Comparison of ENCODE assay signal across 16 cellular contexts in the genomic region with DNA sequence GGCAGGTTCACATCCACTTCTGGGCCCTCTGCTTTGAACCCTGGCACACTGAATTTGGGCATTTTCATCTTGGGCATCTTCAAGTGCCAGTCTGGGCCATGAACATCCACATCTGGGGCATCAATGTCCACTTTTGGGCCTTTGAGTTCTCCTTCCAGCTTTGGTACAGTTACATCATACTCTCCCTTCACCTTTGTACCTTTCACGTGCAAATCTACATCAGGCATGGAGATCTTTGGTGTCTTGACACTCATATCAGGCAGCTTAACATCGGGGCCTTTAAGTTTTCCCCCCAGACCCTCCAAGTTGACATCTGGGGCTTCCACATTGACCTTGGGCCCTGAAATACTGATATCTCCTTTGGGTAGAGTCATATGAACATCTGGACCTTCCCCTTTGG. TPM values are rescaled to one million over a fixed set of nuclear protein-coding genes. Genes with fewer than 3 reads are reported as not detected.
DNase-seq lines count a peak whose midpoint lies in the region; ATAC-seq, FAIRE-seq and TF ChIP-seq lines count a peak whose summit lies in the region.
"Had no signal": no experiment of that assay in that cellular context is flagged by ENCODE, and none has a peak within 500 bp of the region (broad histone marks: within the 10 kb centered on the region; RNA-seq: fewer than 3 reads in every experiment).

No MANE protein-coding gene starts in this region.

- intact Hi-C loops in activated CD8-positive, alpha-beta T cell treated with anti-CD3 and anti-CD28 coated beads for 36 hours (cut with micrococcal nuclease) = no loop called here

- FAIRE-seq in GM12892 (lab: Jason Lieb, UNC) = peak; percentile 9
- FAIRE-seq: A204.1, H54, RCC 7860 had no signal

- TF ChIP-seq CTCF in activated CD8-positive, alpha-beta T cell treated with anti-CD3 and anti-CD28 coated beads for 36 hours (IDR thresholded peaks at IDR 0.05) = no peak

- ATAC-seq in activated CD8-positive, alpha-beta T cell treated with anti-CD3 and anti-CD28 coated beads for 36 hours = no peak
- no peak for ATAC-seq in activated CD8-positive, alpha-beta T cell treated with anti-CD3 and anti-CD28 coated beads, Interleukin-2, amount 10 ng/mL, durations not matched to agents 7 days and 5 days
- no peak for ATAC-seq in effector memory CD8-positive, alpha-beta T cell (replicated peaks)
- no peak for ATAC-seq in stimulated activated effector memory CD8-positive, alpha-beta T cell treated with anti-CD3 and anti-CD28 coated beads, Interleukin-12 subunit alpha, Interleukin-12 subunit beta, amount 100 ng/mL, for 72 hours

- CTCF ChIA-PET in activated CD8-positive, alpha-beta T cell treated with anti-CD3 and anti-CD28 coated beads for 36 hours (lab: Charles Lee) = no interaction called here
- CTCF ChIA-PET in activated CD8-positive, alpha-beta T cell treated with anti-CD3 and anti-CD28 coated beads, Interleukin-2, amount 10 ng/mL, durations not matched to agents 7 days and 5 days (lab: Charles Lee) = no interaction called here

- H3K36me3 Mint-ChIP-seq in activated CD8-positive, alpha-beta T cell treated with anti-CD3 and anti-CD28 coated beads for 36 hours (ENCODE audit: low read depth) = peaks cover 4% of the 10 kb centered on the region
- peaks cover 75% of the 10 kb centered on the region for H3K36me3 Mint-ChIP-seq in activated CD8-positive, alpha-beta T cell treated with anti-CD3 and anti-CD28 coated beads, Interleukin-2, amount 10 ng/mL, durations not matched to agents 7 days and 5 days (ENCODE audit: low read depth)
- H3K36me3 Mint-ChIP-seq in effector memory CD8-positive, alpha-beta T cell (ENCODE audit: insufficient read depth) = peaks cover 100% of the 10 kb centered on the region
- H3K36me3 Mint-ChIP-seq in stimulated activated effector memory CD8-positive, alpha-beta T cell treated with anti-CD3 and anti-CD28 coated beads, Interleukin-12 subunit alpha, Interleukin-12 subunit beta, amount 100 ng/mL, for 72 hours = peaks cover 100% of the 10 kb centered on the region
- peaks cover 78% of the 10 kb centered on the region for H3K36me3 Mint-ChIP-seq in T-helper 2 cell treated with Interferon-gamma antibody and Interleukin-4, amounts not matched to agents 5 μg/mL and 100 μg/mL, for 36 hours (ENCODE audit: low read depth)

- H3K4me1 Mint-ChIP-seq in activated CD8-positive, alpha-beta T cell treated with anti-CD3 and anti-CD28 coated beads for 36 hours (ENCODE audit: low read depth) = peaks cover 4% of the 10 kb centered on the region
- no peaks in the 10 kb centered on the region for H3K4me1 Mint-ChIP-seq in activated CD8-positive, alpha-beta T cell treated with anti-CD3 and anti-CD28 coated beads, Interleukin-2, amount 10 ng/mL, durations not matched to agents 7 days and 5 days (ENCODE audit: low read depth)
- H3K4me1 Mint-ChIP-seq in effector memory CD8-positive, alpha-beta T cell (ENCODE audit: low read depth in 2 of 2) = peaks cover 56 to 64% of the 10 kb centered on the region in 2 donors
- peaks cover 33% of the 10 kb centered on the region for H3K4me1 Mint-ChIP-seq in stimulated activated effector memory CD8-positive, alpha-beta T cell treated with anti-CD3 and anti-CD28 coated beads, Interleukin-12 subunit alpha, Interleukin-12 subunit beta, amount 100 ng/mL, for 72 hours
- H3K4me1 Mint-ChIP-seq in T-helper 2 cell treated with Interferon-gamma antibody and Interleukin-4, amounts not matched to agents 5 μg/mL and 100 μg/mL, for 36 hours (ENCODE audit: low read depth) = no peaks in the 10 kb centered on the region

- no peak for DNase-seq in activated CD8-positive, alpha-beta T cell treated with anti-CD3 and anti-CD28 coated beads for 36 hours
- no peak for DNase-seq in activated CD8-positive, alpha-beta T cell treated with anti-CD3 and anti-CD28 coated beads, Interleukin-2, amount 10 ng/mL, durations not matched to agents 7 days and 5 days
- DNase-seq in GM12892 (ENCODE audit: insufficient read length) = no peak
- no peak for DNase-seq in effector memory CD8-positive, alpha-beta T cell
- no peak for DNase-seq in stimulated activated effector memory CD8-positive, alpha-beta T cell treated with anti-CD3 and anti-CD28 coated beads, Interleukin-12 subunit alpha, Interleukin-12 subunit beta, amount 100 ng/mL, for 72 hours (ENCODE audit: low spot score in 2 of 2)
- no peak for DNase-seq in T-helper 2 cell treated with Interferon-gamma antibody and Interleukin-4, amounts not matched to agents 5 μg/mL and 100 μg/mL, for 36 hours (ENCODE audit: low spot score)
- DNase-seq in NCI-H1105 treated with DMSO at 0.1 percent for 48 hours (lab: John Stamatoyannopoulos, UW) = no peak
- DNase-seq in NCI-H446 treated with DMSO at 0.1 percent for 48 hours (lab: John Stamatoyannopoulos, UW) = no peak
- DNase-seq: NCI-H1417 treated with DMSO at 0.1 percent for 48 hours, NCI-H2029, NCI-H2171 treated with DMSO at 0.1 percent for 48 hours, NCI-H510A, SHP77 treated with DMSO at 0.1 percent for 48 hours had no signal

- H3K4me3 Mint-ChIP-seq in activated CD8-positive, alpha-beta T cell treated with anti-CD3 and anti-CD28 coated beads for 36 hours = no peak overlapping the region
- H3K4me3 Mint-ChIP-seq in activated CD8-positive, alpha-beta T cell treated with anti-CD3 and anti-CD28 coated beads, Interleukin-2, amount 10 ng/mL, durations not matched to agents 7 days and 5 days = no peak overlapping the region
- peak overlapping the region; percentile 18 to 36 for H3K4me3 Mint-ChIP-seq in effector memory CD8-positive, alpha-beta T cell
- no peak overlapping the region for H3K4me3 Mint-ChIP-seq in stimulated activated effector memory CD8-positive, alpha-beta T cell treated with anti-CD3 and anti-CD28 coated beads, Interleukin-12 subunit alpha, Interleukin-12 subunit beta, amount 100 ng/mL, for 72 hours
- H3K4me3 Mint-ChIP-seq in T-helper 2 cell treated with Interferon-gamma antibody and Interleukin-4, amounts not matched to agents 5 μg/mL and 100 μg/mL, for 36 hours = no peak overlapping the region

- no peaks in the 10 kb centered on the region for H3K27me3 Mint-ChIP-seq in activated CD8-positive, alpha-beta T cell treated with anti-CD3 and anti-CD28 coated beads for 36 hours
- no peaks in the 10 kb centered on the region for H3K27me3 Mint-ChIP-seq in activated CD8-positive, alpha-beta T cell treated with anti-CD3 and anti-CD28 coated beads, Interleukin-2, amount 10 ng/mL, durations not matched to agents 7 days and 5 days (ENCODE audit: low read depth)
- H3K27me3 Mint-ChIP-seq in effector memory CD8-positive, alpha-beta T cell = no peaks in the 10 kb centered on the region
- no peaks in the 10 kb centered on the region for H3K27me3 Mint-ChIP-seq in T-helper 2 cell treated with Interferon-gamma antibody and Interleukin-4, amounts not matched to agents 5 μg/mL and 100 μg/mL, for 36 hours (ENCODE audit: low read depth)

- H3K9me3 Mint-ChIP-seq in activated CD8-positive, alpha-beta T cell treated with anti-CD3 and anti-CD28 coated beads for 36 hours = no peaks in the 10 kb centered on the region
- H3K9me3 Mint-ChIP-seq in activated CD8-positive, alpha-beta T cell treated with anti-CD3 and anti-CD28 coated beads, Interleukin-2, amount 10 ng/mL, durations not matched to agents 7 days and 5 days (ENCODE audit: insufficient read depth) = no peaks in the 10 kb centered on the region
- H3K9me3 Mint-ChIP-seq in effector memory CD8-positive, alpha-beta T cell = no peaks in the 10 kb centered on the region
- H3K9me3 Mint-ChIP-seq in stimulated activated effector memory CD8-positive, alpha-beta T cell treated with anti-CD3 and anti-CD28 coated beads, Interleukin-12 subunit alpha, Interleukin-12 subunit beta, amount 100 ng/mL, for 72 hours = no peaks in the 10 kb centered on the region
- H3K9me3 Mint-ChIP-seq in T-helper 2 cell treated with Interferon-gamma antibody and Interleukin-4, amounts not matched to agents 5 μg/mL and 100 μg/mL, for 36 hours = no peaks in the 10 kb centered on the region

- POLR2A ChIA-PET in activated CD8-positive, alpha-beta T cell treated with anti-CD3 and anti-CD28 coated beads for 36 hours (lab: Charles Lee) = no interaction called here
- POLR2A ChIA-PET in activated CD8-positive, alpha-beta T cell treated with anti-CD3 and anti-CD28 coated beads, Interleukin-2, amount 10 ng/mL, durations not matched to agents 7 days and 5 days (lab: Charles Lee) = no interaction called here

- peak overlapping the region; percentile 28 for H3K27ac Mint-ChIP-seq in activated CD8-positive, alpha-beta T cell treated with anti-CD3 and anti-CD28 coated beads for 36 hours
- H3K27ac Mint-ChIP-seq in activated CD8-positive, alpha-beta T cell treated with anti-CD3 and anti-CD28 coated beads, Interleukin-2, amount 10 ng/mL, durations not matched to agents 7 days and 5 days = no peak overlapping the region
- H3K27ac Mint-ChIP-seq in effector memory CD8-positive, alpha-beta T cell = peak overlapping the region; percentile 86 to 99
- H3K27ac Mint-ChIP-seq in stimulated activated effector memory CD8-positive, alpha-beta T cell treated with anti-CD3 and anti-CD28 coated beads, Interleukin-12 subunit alpha, Interleukin-12 subunit beta, amount 100 ng/mL, for 72 hours = peak overlapping the region; percentile 88
- no peak overlapping the region for H3K27ac Mint-ChIP-seq in T-helper 2 cell treated with Interferon-gamma antibody and Interleukin-4, amounts not matched to agents 5 μg/mL and 100 μg/mL, for 36 hours

- TF ChIP-seq POLR2A in GM12892 (IDR thresholded peaks at IDR 0.05; ENCODE audit: low read depth, low read length) = no peak

RNA-seq across cellular contexts. Expression of gene AHNAK, which starts 14.5 kb away (rescaled TPM):
- total RNA-seq in activated CD8-positive, alpha-beta T cell treated with anti-CD3 and anti-CD28 coated beads for 36 hours = 10 to 100 TPM; 41.1 to 43.0 TPM
- 100 to 1,000 TPM; 123 to 129 TPM for total RNA-seq in activated CD8-positive, alpha-beta T cell treated with anti-CD3 and anti-CD28 coated beads, Interleukin-2, amount 10 ng/mL, durations not matched to agents 7 days and 5 days
- 15.5 TPM for polyA plus RNA-seq in GM12892 (2012; ENCODE audit: missing spikeins)

RNA-seq across cellular contexts. Expression of gene EEF1G, which starts 41.6 kb away (rescaled TPM):
- 1,000 to 10,000 TPM; 1,925 to 1,979 TPM for total RNA-seq in activated CD8-positive, alpha-beta T cell treated with anti-CD3 and anti-CD28 coated beads for 36 hours
- total RNA-seq in activated CD8-positive, alpha-beta T cell treated with anti-CD3 and anti-CD28 coated beads, Interleukin-2, amount 10 ng/mL, durations not matched to agents 7 days and 5 days = 1,000 to 10,000 TPM; 1,058 to 1,098 TPM
- polyA plus RNA-seq in GM12892 (2012; ENCODE audit: missing spikeins) = 3,566 TPM

RNA-seq across cellular contexts. Expression of gene TUT1, which starts 59.2 kb away (rescaled TPM):
- total RNA-seq in activated CD8-positive, alpha-beta T cell treated with anti-CD3 and anti-CD28 coated beads for 36 hours = 10 to 100 TPM; 34.4 to 38.0 TPM
- total RNA-seq in activated CD8-positive, alpha-beta T cell treated with anti-CD3 and anti-CD28 coated beads, Interleukin-2, amount 10 ng/mL, durations not matched to agents 7 days and 5 days = 10 to 100 TPM; 22.2 to 25.0 TPM
- polyA plus RNA-seq in GM12892 (2012; ENCODE audit: missing spikeins) = 13.1 TPM

Comparison
In these comparisons a context has a peak if more than half of its experiments do, and no peak if none do; other contexts are left out.
1. H3K27ac Mint-ChIP-seq: peak in activated CD8-positive, alpha-beta T cell treated with anti-CD3 and anti-CD28 coated beads for 36 hours (single experiment), effector memory CD8-positive, alpha-beta T cell (2 of 2) and stimulated activated effector memory CD8-positive, alpha-beta T cell treated with anti-CD3 and anti-CD28 coated beads, Interleukin-12 subunit alpha, Interleukin-12 subunit beta, amount 100 ng/mL, for 72 hours (single experiment); none in activated CD8-positive, alpha-beta T cell treated with anti-CD3 and anti-CD28 coated beads, Interleukin-2, amount 10 ng/mL, durations not matched to agents 7 days and 5 days (single experiment) and T-helper 2 cell treated with Interferon-gamma antibody and Interleukin-4, amounts not matched to agents 5 μg/mL and 100 μg/mL, for 36 hours (single experiment).
2. H3K4me3 Mint-ChIP-seq: peak in effector memory CD8-positive, alpha-beta T cell (2 of 2); none in activated CD8-positive, alpha-beta T cell treated with anti-CD3 and anti-CD28 coated beads for 36 hours (single experiment), activated CD8-positive, alpha-beta T cell treated with anti-CD3 and anti-CD28 coated beads, Interleukin-2, amount 10 ng/mL, durations not matched to agents 7 days and 5 days (single experiment), stimulated activated effector memory CD8-positive, alpha-beta T cell treated with anti-CD3 and anti-CD28 coated beads, Interleukin-12 subunit alpha, Interleukin-12 subunit beta, amount 100 ng/mL, for 72 hours (single experiment) and T-helper 2 cell treated with Interferon-gamma antibody and Interleukin-4, amounts not matched to agents 5 μg/mL and 100 μg/mL, for 36 hours (single experiment).